Comparison of ENCODE assay signal across 10 cellular contexts in genomic region chr3:8444883-8445282, GRCh38. TPM values are rescaled to one million over a fixed set of nuclear protein-coding genes. Genes with fewer than 3 reads are reported as not detected.
DNase-seq lines count a peak whose midpoint lies in the region; ATAC-seq and TF ChIP-seq lines count a peak whose summit lies in the region.
"Had no signal": no experiment of that assay in that cellular context is flagged by ENCODE, and none has a peak within 500 bp of the region (broad histone marks: within the 10 kb centered on the region; RNA-seq: fewer than 3 reads in every experiment).

No MANE protein-coding gene starts in this region.

- H3F3A ChIP-seq in SK-N-SH (replicated peaks; ENCODE audit: insufficient read depth) = peaks cover 31% of the 10 kb centered on the region

- POLR2A ChIA-PET in SK-N-SH (lab: Yijun Ruan, JAX) = interaction anchor here (1.0 to 1.2 kb wide), 2 partner anchors 13 to 56 kb away, joined by 3 to 7 read pairs; partner anchors contain the start of gene LMCD1

- H3K4me3 ChIP-seq in SK-N-SH (ENCODE audit: low read depth in 2 of 2, low read length in 1 of 2) = no peak overlapping the region
- H3K4me3 ChIP-seq in body of pancreas = no peak overlapping the region
- no peak overlapping the region for H3K4me3 ChIP-seq in mesenchymal stem cell (ENCODE audit: insufficient read depth in 1 of 2, low read depth in 1 of 2, low read length in 2 of 2)
- H3K4me3 ChIP-seq in thoracic aorta = no peak overlapping the region
- no peak overlapping the region for H3K4me3 ChIP-seq in MG63

- no peak for TF ChIP-seq CTCF in SK-N-SH (IDR thresholded peaks at IDR 0.05)
- no peak for TF ChIP-seq CTCF in body of pancreas (IDR thresholded peaks at IDR 0.05)
- no peak for TF ChIP-seq CTCF in thoracic aorta (IDR thresholded peaks at IDR 0.05)

- no peaks in the 10 kb centered on the region for H3K79me1 ChIP-seq in mesenchymal stem cell (replicated peaks; ENCODE audit: low read length, poor library complexity, severe bottlenecking)

- peak overlapping the region; percentile 45 to 85 for H2BK12ac ChIP-seq in mesenchymal stem cell (ENCODE audit: low read length in 2 of 2)

- peak overlapping the region; percentile 74 for H2BK5ac ChIP-seq in mesenchymal stem cell (ENCODE audit: low read depth, low read length, poor library complexity, severe bottlenecking)

- peak overlapping the region in 1 of 2 experiments; percentile 5 for H3K18ac ChIP-seq in mesenchymal stem cell (ENCODE audit: low read depth in 1 of 2, low read length in 2 of 2)

- no peak overlapping the region for H4K8ac ChIP-seq in mesenchymal stem cell (ENCODE audit: low read length)

- H2AK5ac ChIP-seq in mesenchymal stem cell (ENCODE audit: low read length, severe bottlenecking) = peak overlapping the region; percentile 99

- H3K27me3 ChIP-seq in SK-N-SH (ENCODE audit: insufficient read depth) (no peaks in the 10 kb centered on the region), body of pancreas (no peaks in the 10 kb centered on the region), mesenchymal stem cell (ENCODE audit: control insufficient read depth in 1 of 2, insufficient read depth in 1 of 2, low read length in 2 of 2) (no peaks in the 10 kb centered on the region), thoracic aorta (replicated peaks; ENCODE audit: insufficient read depth) (no peaks in the 10 kb centered on the region), MG63 (no peaks in the 10 kb centered on the region)

- no peak for TF ChIP-seq POLR2A in body of pancreas (IDR thresholded peaks at IDR 0.05)

- peak overlapping the region; percentile 69 for H3K4me2 ChIP-seq in SK-N-SH
- no peak overlapping the region for H3K4me2 ChIP-seq in mesenchymal stem cell (ENCODE audit: low read length, poor library complexity, severe bottlenecking)

- intact Hi-C loops in body of pancreas (cut with DNase I) = no loop called here

- no peak overlapping the region for H2BK120ac ChIP-seq in mesenchymal stem cell (ENCODE audit: low read depth, low read length)

- TF ChIP-seq RAD21 in SK-N-SH (IDR thresholded peaks at IDR 0.05; ENCODE audit: low read length) = no peak

- WGBS in SK-N-SH (ENCODE audit: low lambda C conversion rate) = 85% methylated on average over 3 of the region's 3 CpGs
- WGBS in body of pancreas, 2 donors = 83 to 86% methylated on average over 3 of the region's 3 CpGs
- WGBS in mesenchymal stem cell = 100% methylated on average over 1 of the region's 3 CpGs

- ATAC-seq in SK-N-SH treated with all-trans-retinoic acid at 6 μM for 48 hours = no peak
- no peak for ATAC-seq in body of pancreas
- no peak for ATAC-seq in thoracic aorta (ENCODE audit: insufficient number of reproducible peaks, low FRiP score, low read depth)
- ATAC-seq in GM18511 (IDR thresholded peaks at IDR 0.05; ENCODE audit: unreplicated experiment) = no peak

- no peak for TF ChIP-seq EP300 in SK-N-SH (IDR thresholded peaks at IDR 0.05; ENCODE audit: borderline replicate concordance in 1 of 2, low read depth in 1 of 2, low read length in 1 of 2)

- H3K4me1 ChIP-seq in SK-N-SH (ENCODE audit: control insufficient read depth in 1 of 2, insufficient read depth in 2 of 2, low read depth in 1 of 2, low read length in 1 of 2) (peaks cover 33 to 40% of the 10 kb centered on the region in 2 experiments), body of pancreas (peaks cover 33% of the 10 kb centered on the region), mesenchymal stem cell (ENCODE audit: control insufficient read depth, insufficient read depth, low read depth, low read length) (peaks cover 11% of the 10 kb centered on the region), thoracic aorta (ENCODE audit: control insufficient read depth in 1 of 2, low read depth in 2 of 2) (peaks cover 24 to 52% of the 10 kb centered on the region in 2 donors)

- H2AFZ ChIP-seq in SK-N-SH (ENCODE audit: low read depth) (no peak overlapping the region), mesenchymal stem cell (ENCODE audit: low read depth, low read length) (no peak overlapping the region)

- H3K9me3 ChIP-seq in SK-N-SH (no peaks in the 10 kb centered on the region), body of pancreas (no peaks in the 10 kb centered on the region), mesenchymal stem cell (ENCODE audit: control insufficient read depth, low read length) (no peaks in the 10 kb centered on the region), thoracic aorta (no peaks in the 10 kb centered on the region), MG63 (no peaks in the 10 kb centered on the region)

- peak overlapping the region; percentile 96 to 98 for H3K27ac ChIP-seq in SK-N-SH (ENCODE audit: low read depth in 2 of 2, low read length in 1 of 2)
- peak overlapping the region in 3 of 4 donors; percentile 67 to 91 (median 83) for H3K27ac ChIP-seq in body of pancreas
- peak overlapping the region; percentile 94 for H3K27ac ChIP-seq in mesenchymal stem cell (ENCODE audit: low read length, poor library complexity, severe bottlenecking)
- H3K27ac ChIP-seq in thoracic aorta = peak overlapping the region; percentile 78 to 89

- no peaks in the 10 kb centered on the region for H4K20me1 ChIP-seq in SK-N-SH (ENCODE audit: insufficient read depth)

- no peaks in the 10 kb centered on the region for H3K79me2 ChIP-seq in SK-N-SH (ENCODE audit: insufficient read depth)

- no peaks in the 10 kb centered on the region for H3K9me2 ChIP-seq in SK-N-SH

- no peak overlapping the region for H2BK15ac ChIP-seq in mesenchymal stem cell (ENCODE audit: low read depth, poor library complexity, severe bottlenecking)

- no peak overlapping the region for H3K4ac ChIP-seq in mesenchymal stem cell (ENCODE audit: low read depth in 1 of 2, low read length in 2 of 2)

- no peak overlapping the region for H3K23ac ChIP-seq in mesenchymal stem cell (ENCODE audit: low read length in 2 of 2)

- H3K9ac ChIP-seq in SK-N-SH = peak overlapping the region; percentile 79; the same call in 1 of the 2 replicates
- H3K9ac ChIP-seq in mesenchymal stem cell (ENCODE audit: low read length) = peak overlapping the region; percentile 88

- no peak for DNase-seq in SK-N-SH
- no peak for DNase-seq in body of pancreas
- DNase-seq in mesenchymal stem cell = no peak
- DNase-seq in thoracic aorta (ENCODE audit: low spot score) = no peak
- DNase-seq in MG63 = no peak
- DNase-seq in NAMALWA (ENCODE audit: low spot score) = no peak
- DNase-seq: activated CD4-positive, alpha-beta T cell treated with anti-CD3 and anti-CD28 coated beads, Interleukin-2, amount 50 U/mL, for 48 hours; stimulated activated naive CD4-positive, alpha-beta T cell treated with Interleukin-2 at 50 U/mL for 16 hours had no signal

- H3K14ac ChIP-seq in mesenchymal stem cell (ENCODE audit: low read length in 2 of 2) = no peak overlapping the region

- H4K91ac ChIP-seq in mesenchymal stem cell (ENCODE audit: low read length) = no peak overlapping the region

- no peaks in the 10 kb centered on the region for H3K36me3 ChIP-seq in SK-N-SH (replicated peaks in 1 of 2; ENCODE audit: control insufficient read depth in 1 of 2, insufficient read depth in 2 of 2, low read length in 1 of 2)
- H3K36me3 ChIP-seq in body of pancreas (replicated peaks in 1 of 2; ENCODE audit: insufficient read depth in 1 of 2, low read depth in 2 of 2) = no peaks in the 10 kb centered on the region
- H3K36me3 ChIP-seq in mesenchymal stem cell (ENCODE audit: control insufficient read depth in 1 of 2, insufficient read depth in 2 of 2, low read depth in 1 of 2, low read length in 2 of 2) = no peaks in the 10 kb centered on the region
- no peaks in the 10 kb centered on the region for H3K36me3 ChIP-seq in thoracic aorta
- no peaks in the 10 kb centered on the region for H3K36me3 ChIP-seq in MG63

- CTCF ChIA-PET in SK-N-SH (lab: Yijun Ruan, JAX) = interaction anchor here (0.7 to 5.9 kb wide), 10 partner anchors 10 to 334 kb away, joined by 3 to 76 read pairs (median 4); no protein-coding TSS in a partner anchor

TF ChIP-seq in SK-N-SH, 30 proteins besides CTCF, POLR2A, EP300 and RAD21:
- TF ChIP-seq NFIC (IDR thresholded peaks at IDR 0.05; ENCODE audit: borderline replicate concordance) (no peak), MXI1 (IDR thresholded peaks at IDR 0.05; ENCODE audit: low read depth, low read length) (no peak), RCOR1 (IDR thresholded peaks at IDR 0.05; ENCODE audit: low read length) (0 out of 2 replicates have a peak, but pooled peaks have one; percentile 7)

TF ChIP-seq in SK-N-SH treated with all-trans-retinoic acid at 6 μM for 48 hours, 23 proteins besides CTCF, POLR2A, EP300 and RAD21:
- TF ChIP-seq ZC3H10 (CRISPR knock-in tag; IDR thresholded peaks at IDR 0.05) (no peak), ZNF70 (CRISPR knock-in tag; IDR thresholded peaks at IDR 0.05) (no peak), PPARA (CRISPR knock-in tag; IDR thresholded peaks at IDR 0.05; ENCODE audit: borderline replicate concordance) (no peak), ARNTL (CRISPR knock-in tag; IDR thresholded peaks at IDR 0.05; ENCODE audit: borderline replicate concordance, low read depth) (no peak), ESRRG (CRISPR knock-in tag; IDR thresholded peaks at IDR 0.05) (no peak)
TF ChIP-seq in SK-N-SH treated with all-trans-retinoic acid at 6 μM for 48 hours: peak in this region for 0.

RNA-seq across cellular contexts. Expression of gene LMCD1, which starts 56.7 kb away (rescaled TPM):
- 23.6 and 26.5 TPM in 2 replicates for polyA plus RNA-seq in SK-N-SH (2012; rRNA removed)
- 19.2 and 20.3 TPM in 2 replicates for polyA plus RNA-seq in SK-N-SH (2012; cell fraction: cytosol; rRNA removed)
- 34.5 and 40.1 TPM in 2 replicates for polyA plus RNA-seq in SK-N-SH (2012; cell fraction: nucleus; rRNA removed)
- total RNA-seq in body of pancreas (10 to 100 TPM; 10.9 to 32.4 TPM), thoracic aorta (100 to 1,000 TPM; 813 to 852 TPM)
- 22.4 TPM for polyA plus RNA-seq in mesenchymal stem cell (2013, experiment 1 of 2)
- 23.5 TPM for polyA plus RNA-seq in mesenchymal stem cell (2013, experiment 2 of 2)
- total RNA-seq in MG63 (2014; rRNA removed; shearing (Covaris generic); ENCODE audit: low replicate concordance) = 2.6 and 3.4 TPM in 2 replicates

Comparison
In these comparisons a context has a peak if more than half of its experiments do, and no peak if none do; other contexts are left out.
1. RNA of gene LMCD1, which starts 56.7 kb away (total RNA-seq): 813 to 852 TPM in thoracic aorta; 10.9 to 32.4 TPM in body of pancreas and 2.6 to 3.4 TPM in MG63; every median in the first group is over 10 times any median in the second.
2. Peak in every context shown above with its lines, with median percentiles within 50 percentile points of each other: H3K27ac ChIP-seq.